ENCODE assay signal across 13 cellular contexts in the genomic region with DNA sequence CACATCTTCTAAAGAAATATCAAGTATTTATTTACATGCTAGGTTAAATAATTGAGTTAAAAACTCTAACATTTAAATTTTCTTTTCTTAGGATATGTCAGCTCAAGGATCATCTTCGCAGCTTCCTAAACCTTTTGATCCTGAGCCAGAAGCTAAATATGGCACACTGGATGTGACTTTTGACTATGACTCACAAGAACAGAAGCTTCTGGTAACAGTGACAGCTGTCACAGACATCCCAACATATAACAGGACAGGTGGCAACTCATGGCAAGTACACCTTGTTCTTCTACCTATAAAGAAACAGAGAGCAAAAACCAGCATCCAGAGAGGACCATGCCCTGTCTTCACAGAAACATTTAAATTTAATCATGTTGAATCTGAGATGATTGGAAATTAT.
DNase-seq lines count a peak whose midpoint lies in the region; FAIRE-seq and TF ChIP-seq lines count a peak whose summit lies in the region.
"Had no signal": no experiment of that assay in that cellular context is flagged by ENCODE, and none has a peak within 500 bp of the region (broad histone marks: within the 10 kb centered on the region; RNA-seq: fewer than 3 reads in every experiment).

No MANE protein-coding gene starts in this region.

- H3K79me2 ChIP-seq in neural progenitor cell (ENCODE audit: low read depth), result no peaks in the 10 kb centered on the region

- H3K27ac ChIP-seq in neural progenitor cell, result no peak overlapping the region
- H3K27ac ChIP-seq: SK-N-MC had no signal

- no peaks in the 10 kb centered on the region for H3K9me3 ChIP-seq in neural progenitor cell (ENCODE audit: low read depth)
- H3K9me3 ChIP-seq: BE2C had no signal

- FAIRE-seq in frontal cortex (lab: Jason Lieb, UNC), result no peak

- no peaks in the 10 kb centered on the region for H4K20me1 ChIP-seq in neural progenitor cell (ENCODE audit: low read depth)

- H3K36me3 Mint-ChIP-seq in neural progenitor cell, result no peaks in the 10 kb centered on the region
- H3K36me3 Mint-ChIP-seq: CD8-positive, alpha-beta T cell; IgD-negative memory B cell; T-cell had no signal

- H3K9ac ChIP-seq in neural progenitor cell, result no peak overlapping the region

- no peaks in the 10 kb centered on the region for H3K9me3 Mint-ChIP-seq in neural progenitor cell
- H3K9me3 Mint-ChIP-seq: CD8-positive, alpha-beta T cell had no signal

- no peak overlapping the region for H3K4me3 ChIP-seq in neural progenitor cell
- H3K4me3 ChIP-seq: SK-N-MC had no signal

- DNase-seq in G401 (ENCODE audit: low spot score) (peak; percentile 96), NCI-H1694 treated with DMSO at 0.1 percent for 48 hours (lab: John Stamatoyannopoulos, UW) (peak; percentile 66), cerebellar cortex (ENCODE audit: low spot score) (peak; percentile 95), putamen (ENCODE audit: low spot score) (peak; percentile 70), frontal cortex (ENCODE audit: low spot score in 2 of 2) (no peak), neural progenitor cell (ENCODE audit: low spot score) (no peak)
- no peak for DNase-seq in activated CD4-positive, CD25-positive, alpha-beta regulatory T cell treated with anti-CD3 and anti-CD28 coated beads, Interleukin-2, amount 50 U/mL, for 72 hours
- DNase-seq: BE2C; CD8-positive, alpha-beta T cell; NCI-H146; T-cell had no signal

- no peak overlapping the region for H3K4me3 Mint-ChIP-seq in neural progenitor cell
- H3K4me3 Mint-ChIP-seq: CD8-positive, alpha-beta T cell; IgD-negative memory B cell; T-cell had no signal

- no peak overlapping the region for H2AFZ ChIP-seq in neural progenitor cell (replicated peaks)

- H3K27me3 ChIP-seq in neural progenitor cell, result no peaks in the 10 kb centered on the region
- H3K27me3 ChIP-seq: BE2C had no signal

- no peak overlapping the region for H3K27ac Mint-ChIP-seq in neural progenitor cell
- H3K27ac Mint-ChIP-seq: CD8-positive, alpha-beta T cell; IgD-negative memory B cell; T-cell had no signal

- no peaks in the 10 kb centered on the region for H3K27me3 Mint-ChIP-seq in neural progenitor cell (ENCODE audit: insufficient read depth, low read depth)
- H3K27me3 Mint-ChIP-seq: IgD-negative memory B cell had no signal

- no peak for TF ChIP-seq CTCF in neural progenitor cell (IDR thresholded peaks at IDR 0.05)

- in situ Hi-C loops in G401 (cut with HindIII; ENCODE audit: low sequenced_read_pairs), result no loop called here

- H3K4me1 ChIP-seq in neural progenitor cell, result no peaks in the 10 kb centered on the region
- H3K4me1 ChIP-seq: BE2C had no signal

- no peaks in the 10 kb centered on the region for H3K36me3 ChIP-seq in neural progenitor cell

- no peak overlapping the region for H3K4me2 ChIP-seq in neural progenitor cell

- H3K4me1 Mint-ChIP-seq in neural progenitor cell, result no peaks in the 10 kb centered on the region
- H3K4me1 Mint-ChIP-seq: IgD-negative memory B cell, T-cell had no signal

- no peaks in the 10 kb centered on the region for H3F3A ChIP-seq in neural progenitor cell (ENCODE audit: low read depth)

Comparison
In these comparisons a context has a peak if more than half of its experiments do, and no peak if none do; other contexts are left out.
1. DNase-seq: peak in G401 (single experiment), NCI-H1694 treated with DMSO at 0.1 percent for 48 hours (single experiment), cerebellar cortex (single experiment) and putamen (single experiment); none in frontal cortex (0 of 2), neural progenitor cell (single experiment) and activated CD4-positive, CD25-positive, alpha-beta regulatory T cell treated with anti-CD3 and anti-CD28 coated beads, Interleukin-2, amount 50 U/mL, for 72 hours (single experiment).